1 cellular context compared by ENCODE assay signal in genomic region chr3:184261270-184262165, GRCh38.
TF ChIP-seq lines count a peak whose summit lies in the region.

Gene CAMK2N2 (minus strand): TSS chr3:184261553. CDS start chr3:184261285, 268 bp downstream.

TF ChIP-seq in K562, 482 proteins besides CTCF, POLR2A, EP300 and RAD21 (continued from another document):
- TF ChIP-seq, protein P1, sequence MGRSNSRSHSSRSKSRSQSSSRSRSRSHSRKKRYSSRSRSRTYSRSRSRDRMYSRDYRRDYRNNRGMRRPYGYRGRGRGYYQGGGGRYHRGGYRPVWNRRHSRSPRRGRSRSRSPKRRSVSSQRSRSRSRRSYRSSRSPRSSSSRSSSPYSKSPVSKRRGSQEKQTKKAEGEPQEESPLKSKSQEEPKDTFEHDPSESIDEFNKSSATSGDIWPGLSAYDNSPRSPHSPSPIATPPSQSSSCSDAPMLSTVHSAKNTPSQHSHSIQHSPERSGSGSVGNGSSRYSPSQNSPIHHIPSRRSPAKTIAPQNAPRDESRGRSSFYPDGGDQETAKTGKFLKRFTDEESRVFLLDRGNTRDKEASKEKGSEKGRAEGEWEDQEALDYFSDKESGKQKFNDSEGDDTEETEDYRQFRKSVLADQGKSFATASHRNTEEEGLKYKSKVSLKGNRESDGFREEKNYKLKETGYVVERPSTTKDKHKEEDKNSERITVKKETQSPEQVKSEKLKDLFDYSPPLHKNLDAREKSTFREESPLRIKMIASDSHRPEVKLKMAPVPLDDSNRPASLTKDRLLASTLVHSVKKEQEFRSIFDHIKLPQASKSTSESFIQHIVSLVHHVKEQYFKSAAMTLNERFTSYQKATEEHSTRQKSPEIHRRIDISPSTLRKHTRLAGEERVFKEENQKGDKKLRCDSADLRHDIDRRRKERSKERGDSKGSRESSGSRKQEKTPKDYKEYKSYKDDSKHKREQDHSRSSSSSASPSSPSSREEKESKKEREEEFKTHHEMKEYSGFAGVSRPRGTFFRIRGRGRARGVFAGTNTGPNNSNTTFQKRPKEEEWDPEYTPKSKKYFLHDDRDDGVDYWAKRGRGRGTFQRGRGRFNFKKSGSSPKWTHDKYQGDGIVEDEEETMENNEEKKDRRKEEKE (IDR thresholded peaks at IDR 0.05; ENCODE audit: borderline replicate concordance in 1 of 2, control insufficient read depth in 1 of 2, low read depth in 2 of 2, low read length in 1 of 2) = no peak
- TF ChIP-seq PTRF (tag; IDR thresholded peaks at IDR 0.05) = no peak
- TF ChIP-seq, protein P2, sequence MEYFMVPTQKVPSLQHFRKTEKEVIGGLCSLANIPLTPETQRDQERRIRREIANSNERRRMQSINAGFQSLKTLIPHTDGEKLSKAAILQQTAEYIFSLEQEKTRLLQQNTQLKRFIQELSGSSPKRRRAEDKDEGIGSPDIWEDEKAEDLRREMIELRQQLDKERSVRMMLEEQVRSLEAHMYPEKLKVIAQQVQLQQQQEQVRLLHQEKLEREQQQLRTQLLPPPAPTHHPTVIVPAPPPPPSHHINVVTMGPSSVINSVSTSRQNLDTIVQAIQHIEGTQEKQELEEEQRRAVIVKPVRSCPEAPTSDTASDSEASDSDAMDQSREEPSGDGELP (CRISPR knock-in tag; IDR thresholded peaks at IDR 0.05; ENCODE audit: borderline replicate concordance) = peak; percentile 33; the same call in 1 of the 2 replicates
